ENCODE assay signal across 14 cellular contexts in the genomic region with DNA sequence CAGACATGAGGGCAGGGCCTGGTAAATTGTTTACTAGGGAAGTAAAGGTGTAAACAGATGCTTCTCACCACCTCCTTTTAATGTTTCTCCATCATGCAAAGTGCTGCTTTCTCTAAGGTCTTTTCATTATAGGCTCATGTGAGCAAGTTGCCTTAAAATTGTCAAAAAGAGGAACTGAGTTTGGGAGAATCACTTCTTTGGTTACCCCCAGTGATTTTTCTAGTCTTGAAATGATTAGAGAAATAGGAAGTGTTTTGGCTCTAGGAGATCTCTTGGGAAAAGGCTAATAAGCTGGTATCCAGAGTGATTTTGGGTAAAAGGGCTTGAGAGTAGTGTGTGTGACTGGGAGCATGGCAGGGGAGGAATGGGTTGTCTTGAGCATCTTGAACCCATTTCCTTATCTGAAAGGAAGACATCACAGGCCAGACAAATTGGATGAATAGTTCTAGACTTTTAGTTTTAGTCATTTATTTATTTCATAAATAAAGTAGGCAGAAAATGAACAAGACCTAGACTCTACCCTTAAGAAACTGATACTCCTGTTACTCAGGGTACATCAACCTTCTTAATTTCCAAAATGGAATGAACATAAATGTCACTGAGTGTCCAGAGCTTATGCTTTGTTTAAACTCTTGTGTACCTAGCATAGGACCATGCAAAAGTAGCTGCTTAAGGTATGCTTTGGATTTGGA. TPM values are rescaled to one million over a fixed set of nuclear protein-coding genes. Genes with fewer than 3 reads are reported as not detected.
DNase-seq lines count a peak whose midpoint lies in the region; ATAC-seq and TF ChIP-seq lines count a peak whose summit lies in the region.
"Had no signal": no experiment of that assay in that cellular context is flagged by ENCODE, and none has a peak within 500 bp of the region (broad histone marks: within the 10 kb centered on the region; RNA-seq: fewer than 3 reads in every experiment).

No MANE protein-coding gene starts in this region.

- peaks cover 9% of the 10 kb centered on the region for H3K4me1 Mint-ChIP-seq in memory B cell

- H3K27me3 ChIP-seq in H7 (ENCODE audit: control insufficient read depth, insufficient read depth, low read length), result no peaks in the 10 kb centered on the region

- no peak overlapping the region for H3K4me3 ChIP-seq in H7 (ENCODE audit: insufficient read depth, low read depth, low read length)

- H3K27me3 Mint-ChIP-seq in memory B cell, result no peaks in the 10 kb centered on the region

- ATAC-seq in GM19035 (IDR thresholded peaks at IDR 0.05; ENCODE audit: unreplicated experiment) (peak; percentile 71), GM21786 (IDR thresholded peaks at IDR 0.05; ENCODE audit: unreplicated experiment) (peak; percentile 83), HG03354 (IDR thresholded peaks at IDR 0.05; ENCODE audit: poor library complexity, severe bottlenecking, unreplicated experiment) (peak; percentile 82), memory B cell (ENCODE audit: low read depth) (peak; percentile 85), omental fat pad (ENCODE audit: low FRiP score) (no peak)
- ATAC-seq: effector memory CD8-positive, alpha-beta T cell had no signal

- no peak overlapping the region for H3K27ac Mint-ChIP-seq in memory B cell
- H3K27ac Mint-ChIP-seq: effector memory CD8-positive, alpha-beta T cell had no signal

- no peak for TF ChIP-seq CTCF in omental fat pad (IDR thresholded peaks at IDR 0.05)

- no peak overlapping the region for H3K4me3 Mint-ChIP-seq in memory B cell
- H3K4me3 Mint-ChIP-seq: effector memory CD8-positive, alpha-beta T cell had no signal

- H3K9me3 Mint-ChIP-seq in memory B cell, result no peaks in the 10 kb centered on the region
- H3K9me3 Mint-ChIP-seq: effector memory CD8-positive, alpha-beta T cell had no signal

- peaks cover 23% of the 10 kb centered on the region for H3K36me3 ChIP-seq in H7 (replicated peaks; ENCODE audit: control insufficient read depth, insufficient read depth, low read length)

- no peaks in the 10 kb centered on the region for H3K36me3 Mint-ChIP-seq in memory B cell

- no peak for DNase-seq in memory B cell (ENCODE audit: low spot score in 2 of 2)
- DNase-seq in stimulated activated CD4-positive, alpha-beta T cell treated with anti-CD3 and anti-CD28 coated beads, Interleukin-12 subunit alpha, Interleukin-12 subunit beta, amount 100 ng/mL, for 4 hours, result no peak
- DNase-seq in H7, result no peak
- DNase-seq in omental fat pad (ENCODE audit: low spot score), result no peak
- DNase-seq: amniotic stem cell; DMS79; effector memory CD8-positive, alpha-beta T cell; IMR-90; NCI-H2171 treated with DMSO at 0.1 percent for 48 hours had no signal

RNA-seq across cellular contexts. Expression of a gene that starts 14.2 kb away (rescaled TPM):
- 3.9 and 10.9 TPM in 2 replicates for total RNA-seq in H7 (2014; rRNA removed; shearing (Covaris generic))
- under 1 TPM in 1 of 4 donors, not detected in 3; 0.63 TPM for total RNA-seq in omental fat pad
- total RNA-seq: ureter had no signal

RNA-seq across cellular contexts. Expression of a gene that starts 29.7 kb away (rescaled TPM):
- total RNA-seq in H7 (2014; rRNA removed; shearing (Covaris generic)), result 0.21 and 0.33 TPM in 2 replicates
- total RNA-seq in omental fat pad, result not detected
- total RNA-seq: SK-MEL-5, ureter had no signal
